22 cellular contexts compared by ENCODE assay signal in genomic region chr3:190239325-190239724, GRCh38.
DNase-seq lines count a peak whose midpoint lies in the region; TF ChIP-seq lines count a peak whose summit lies in the region.
"Had no signal": no experiment of that assay in that cellular context is flagged by ENCODE, and none has a peak within 500 bp of the region (broad histone marks: within the 10 kb centered on the region; RNA-seq: fewer than 3 reads in every experiment).

No MANE protein-coding gene starts in this region.

- H2BK5ac ChIP-seq in mesenchymal stem cell (ENCODE audit: low read depth, low read length, poor library complexity, severe bottlenecking) = no peak overlapping the region

- no peak overlapping the region for H2AK5ac ChIP-seq in mesenchymal stem cell (ENCODE audit: low read length, severe bottlenecking)

- H3K4me3 ChIP-seq in mesenchymal stem cell (ENCODE audit: insufficient read depth in 1 of 2, low read depth in 1 of 2, low read length in 2 of 2) (no peak overlapping the region), lower leg skin (ENCODE audit: low read depth, poor library complexity, severe bottlenecking) (no peak overlapping the region), dorsolateral prefrontal cortex (no peak overlapping the region), adrenal gland (no peak overlapping the region)
- H3K4me3 ChIP-seq: Peyer's patch had no signal

- H3K18ac ChIP-seq in mesenchymal stem cell (ENCODE audit: low read depth in 1 of 2, low read length in 2 of 2) = no peak overlapping the region

- H2BK15ac ChIP-seq in mesenchymal stem cell (ENCODE audit: low read depth, poor library complexity, severe bottlenecking) = no peak overlapping the region

- no peak overlapping the region for H2BK120ac ChIP-seq in mesenchymal stem cell (ENCODE audit: low read depth, low read length)

- peak overlapping the region; percentile 1 for H2AFZ ChIP-seq in mesenchymal stem cell (ENCODE audit: low read depth, low read length)

- no peak overlapping the region for H4K91ac ChIP-seq in mesenchymal stem cell (ENCODE audit: low read length)

- H4K8ac ChIP-seq in mesenchymal stem cell (ENCODE audit: low read length) = no peak overlapping the region

- H3K14ac ChIP-seq in mesenchymal stem cell (ENCODE audit: low read length in 2 of 2) = no peak overlapping the region

- 43% methylated on average over 2 of the region's 2 CpGs for WGBS in mesenchymal stem cell
- WGBS in lower leg skin, 2 donors = 76 to 78% methylated on average over 2 of the region's 2 CpGs
- 64 to 86% (median 66%) methylated on average over 2 of the region's 2 CpGs for WGBS in adrenal gland, 4 donors

- TF ChIP-seq CTCF in lower leg skin (IDR thresholded peaks at IDR 0.05) (no peak), dorsolateral prefrontal cortex (IDR thresholded peaks at IDR 0.05 in 54 of 56, conservative IDR thresholded peaks at IDR 0.05 in 2 of 56; ENCODE audit: low read depth in 1 of 56, partially characterized antibody in 56 of 56) (no peak), adrenal gland (IDR thresholded peaks at IDR 0.05) (no peak)

- H3K9me3 ChIP-seq in mesenchymal stem cell (ENCODE audit: control insufficient read depth, low read length) (peaks cover 5% of the 10 kb centered on the region), adrenal gland (replicated peaks in 1 of 3) (peaks cover 0 to 8% (median 5%) of the 10 kb centered on the region in 3 donors)
- H3K9me3 ChIP-seq: BE2C, Peyer's patch, SK-N-SH had no signal

- no peak overlapping the region for H2BK12ac ChIP-seq in mesenchymal stem cell (ENCODE audit: low read length in 2 of 2)

- H3K4ac ChIP-seq in mesenchymal stem cell (ENCODE audit: low read depth in 1 of 2, low read length in 2 of 2) = no peak overlapping the region

- H3K4me1 ChIP-seq in mesenchymal stem cell (ENCODE audit: control insufficient read depth, insufficient read depth, low read depth, low read length) = no peaks in the 10 kb centered on the region
- H3K4me1 ChIP-seq in adrenal gland (replicated peaks in 1 of 2) = no peaks in the 10 kb centered on the region
- H3K4me1 ChIP-seq: BE2C, Peyer's patch had no signal

- H3K36me3 ChIP-seq in mesenchymal stem cell (ENCODE audit: control insufficient read depth in 1 of 2, insufficient read depth in 2 of 2, low read depth in 1 of 2, low read length in 2 of 2) (no peaks in the 10 kb centered on the region), adrenal gland (replicated peaks in 1 of 2) (no peaks in the 10 kb centered on the region)
- H3K36me3 ChIP-seq: BE2C, Peyer's patch had no signal

- H3K27ac ChIP-seq in mesenchymal stem cell (ENCODE audit: low read length, poor library complexity, severe bottlenecking) (no peak overlapping the region), dorsolateral prefrontal cortex (no peak overlapping the region), adrenal gland (no peak overlapping the region)
- H3K27ac ChIP-seq: Peyer's patch had no signal

- H3K27me3 ChIP-seq in mesenchymal stem cell (ENCODE audit: control insufficient read depth in 1 of 2, insufficient read depth in 1 of 2, low read length in 2 of 2) (no peaks in the 10 kb centered on the region), dorsolateral prefrontal cortex (no peaks in the 10 kb centered on the region), adrenal gland (no peaks in the 10 kb centered on the region)
- H3K27me3 ChIP-seq: BE2C, Peyer's patch had no signal

- TF ChIP-seq POLR2A in lower leg skin (IDR thresholded peaks at IDR 0.05) (no peak), adrenal gland (IDR thresholded peaks at IDR 0.05) (no peak)

- H3K4me2 ChIP-seq in mesenchymal stem cell (ENCODE audit: low read length, poor library complexity, severe bottlenecking) = no peak overlapping the region
- H3K4me2 ChIP-seq: SK-N-SH had no signal

- no peaks in the 10 kb centered on the region for H3K79me1 ChIP-seq in mesenchymal stem cell (replicated peaks; ENCODE audit: low read length, poor library complexity, severe bottlenecking)

- intact Hi-C loops in lower leg skin (cut with DNase I; ENCODE audit: low total_unique reads) = no loop called here
- intact Hi-C loops in dorsolateral prefrontal cortex (cut with DNase I) = no loop called here
- intact Hi-C loops in adrenal gland (cut with DNase I) = no loop called here

- DNase-seq in NCI-H510A treated with DMSO at 0.1 percent for 48 hours (lab: John Stamatoyannopoulos, UW) (peak; percentile 21), NCI-H510A (lab: John Stamatoyannopoulos, UW) (no peak), NCI-H774 (lab: John Stamatoyannopoulos, UW) (peak; percentile 20), mesenchymal stem cell (peak; percentile 36), lower leg skin (ENCODE audit: low spot score in 2 of 2) (no peak), dorsolateral prefrontal cortex (no peak), adrenal gland (no peak)
- DNase-seq: 8988T; ACHN; BE2C; Calu3; CD8-positive, alpha-beta memory T cell; DMS153; MV-4-11; NCI-H1105; NCI-H1436 treated with DMSO at 0.1 percent for 48 hours; NCI-H187 treated with DMSO at 0.1 percent for 48 hours; NCI-H2171 treated with DMSO at 0.1 percent for 48 hours; NCI-H526; OCI-M1; Peyer's patch; SK-N-SH had no signal

- H3K9ac ChIP-seq in mesenchymal stem cell (ENCODE audit: low read length) = no peak overlapping the region
- H3K9ac ChIP-seq: SK-N-SH had no signal

- no peak overlapping the region for H3K23ac ChIP-seq in mesenchymal stem cell (ENCODE audit: low read length in 2 of 2)

Comparison
In these comparisons a context has a peak if more than half of its experiments do, and no peak if none do; other contexts are left out.
1. DNase-seq: peak in NCI-H510A treated with DMSO at 0.1 percent for 48 hours (single experiment), NCI-H774 (single experiment) and mesenchymal stem cell (single experiment); none in NCI-H510A (single experiment), lower leg skin (0 of 2), dorsolateral prefrontal cortex (0 of 10) and adrenal gland (0 of 7).